1 cellular context compared by ENCODE assay signal in the genomic region with DNA sequence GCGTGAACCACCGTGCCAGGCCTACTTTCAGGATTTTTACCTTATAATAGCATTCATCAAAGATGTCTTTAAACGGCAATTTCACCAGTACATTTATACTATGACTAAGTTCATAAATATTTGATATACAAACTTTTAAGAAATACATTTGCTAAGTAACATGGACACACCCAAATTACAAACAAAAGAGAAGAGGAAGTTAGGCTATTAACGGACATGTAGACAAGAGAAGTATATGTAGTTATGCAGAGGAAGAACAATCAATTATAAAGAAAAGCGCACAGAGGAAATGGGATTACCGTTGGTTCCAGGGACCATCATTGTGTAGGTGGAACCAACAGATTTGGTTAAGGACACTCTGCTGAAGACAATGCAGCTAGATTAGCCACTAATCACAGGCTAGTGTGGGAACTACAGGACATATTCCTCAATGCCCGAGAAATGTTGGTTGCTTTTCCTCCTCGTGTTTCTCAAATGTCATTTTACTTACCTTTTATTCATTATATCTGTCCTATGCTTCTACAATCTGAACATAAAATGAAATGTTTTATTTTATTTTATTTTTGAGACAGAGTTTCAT.
TF ChIP-seq lines count a peak whose summit lies in the region.

No MANE protein-coding gene starts in this region.

TF ChIP-seq in GM23338, 12 proteins besides CTCF, POLR2A, EP300 and RAD21 (continued from another document):
- TF ChIP-seq, protein P1, sequence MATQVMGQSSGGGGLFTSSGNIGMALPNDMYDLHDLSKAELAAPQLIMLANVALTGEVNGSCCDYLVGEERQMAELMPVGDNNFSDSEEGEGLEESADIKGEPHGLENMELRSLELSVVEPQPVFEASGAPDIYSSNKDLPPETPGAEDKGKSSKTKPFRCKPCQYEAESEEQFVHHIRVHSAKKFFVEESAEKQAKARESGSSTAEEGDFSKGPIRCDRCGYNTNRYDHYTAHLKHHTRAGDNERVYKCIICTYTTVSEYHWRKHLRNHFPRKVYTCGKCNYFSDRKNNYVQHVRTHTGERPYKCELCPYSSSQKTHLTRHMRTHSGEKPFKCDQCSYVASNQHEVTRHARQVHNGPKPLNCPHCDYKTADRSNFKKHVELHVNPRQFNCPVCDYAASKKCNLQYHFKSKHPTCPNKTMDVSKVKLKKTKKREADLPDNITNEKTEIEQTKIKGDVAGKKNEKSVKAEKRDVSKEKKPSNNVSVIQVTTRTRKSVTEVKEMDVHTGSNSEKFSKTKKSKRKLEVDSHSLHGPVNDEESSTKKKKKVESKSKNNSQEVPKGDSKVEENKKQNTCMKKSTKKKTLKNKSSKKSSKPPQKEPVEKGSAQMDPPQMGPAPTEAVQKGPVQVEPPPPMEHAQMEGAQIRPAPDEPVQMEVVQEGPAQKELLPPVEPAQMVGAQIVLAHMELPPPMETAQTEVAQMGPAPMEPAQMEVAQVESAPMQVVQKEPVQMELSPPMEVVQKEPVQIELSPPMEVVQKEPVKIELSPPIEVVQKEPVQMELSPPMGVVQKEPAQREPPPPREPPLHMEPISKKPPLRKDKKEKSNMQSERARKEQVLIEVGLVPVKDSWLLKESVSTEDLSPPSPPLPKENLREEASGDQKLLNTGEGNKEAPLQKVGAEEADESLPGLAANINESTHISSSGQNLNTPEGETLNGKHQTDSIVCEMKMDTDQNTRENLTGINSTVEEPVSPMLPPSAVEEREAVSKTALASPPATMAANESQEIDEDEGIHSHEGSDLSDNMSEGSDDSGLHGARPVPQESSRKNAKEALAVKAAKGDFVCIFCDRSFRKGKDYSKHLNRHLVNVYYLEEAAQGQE (IDR thresholded peaks at IDR 0.05; ENCODE audit: unreplicated experiment) = no peak
- TF ChIP-seq CREB1 (CRISPR knock-in tag; IDR thresholded peaks at IDR 0.05; ENCODE audit: low read depth) (no peak), POLR2AphosphoS5 (IDR thresholded peaks at IDR 0.05; ENCODE audit: low read depth) (no peak), JUNB (IDR thresholded peaks at IDR 0.05; ENCODE audit: unreplicated experiment) (no peak)
- TF ChIP-seq, protein P2, sequence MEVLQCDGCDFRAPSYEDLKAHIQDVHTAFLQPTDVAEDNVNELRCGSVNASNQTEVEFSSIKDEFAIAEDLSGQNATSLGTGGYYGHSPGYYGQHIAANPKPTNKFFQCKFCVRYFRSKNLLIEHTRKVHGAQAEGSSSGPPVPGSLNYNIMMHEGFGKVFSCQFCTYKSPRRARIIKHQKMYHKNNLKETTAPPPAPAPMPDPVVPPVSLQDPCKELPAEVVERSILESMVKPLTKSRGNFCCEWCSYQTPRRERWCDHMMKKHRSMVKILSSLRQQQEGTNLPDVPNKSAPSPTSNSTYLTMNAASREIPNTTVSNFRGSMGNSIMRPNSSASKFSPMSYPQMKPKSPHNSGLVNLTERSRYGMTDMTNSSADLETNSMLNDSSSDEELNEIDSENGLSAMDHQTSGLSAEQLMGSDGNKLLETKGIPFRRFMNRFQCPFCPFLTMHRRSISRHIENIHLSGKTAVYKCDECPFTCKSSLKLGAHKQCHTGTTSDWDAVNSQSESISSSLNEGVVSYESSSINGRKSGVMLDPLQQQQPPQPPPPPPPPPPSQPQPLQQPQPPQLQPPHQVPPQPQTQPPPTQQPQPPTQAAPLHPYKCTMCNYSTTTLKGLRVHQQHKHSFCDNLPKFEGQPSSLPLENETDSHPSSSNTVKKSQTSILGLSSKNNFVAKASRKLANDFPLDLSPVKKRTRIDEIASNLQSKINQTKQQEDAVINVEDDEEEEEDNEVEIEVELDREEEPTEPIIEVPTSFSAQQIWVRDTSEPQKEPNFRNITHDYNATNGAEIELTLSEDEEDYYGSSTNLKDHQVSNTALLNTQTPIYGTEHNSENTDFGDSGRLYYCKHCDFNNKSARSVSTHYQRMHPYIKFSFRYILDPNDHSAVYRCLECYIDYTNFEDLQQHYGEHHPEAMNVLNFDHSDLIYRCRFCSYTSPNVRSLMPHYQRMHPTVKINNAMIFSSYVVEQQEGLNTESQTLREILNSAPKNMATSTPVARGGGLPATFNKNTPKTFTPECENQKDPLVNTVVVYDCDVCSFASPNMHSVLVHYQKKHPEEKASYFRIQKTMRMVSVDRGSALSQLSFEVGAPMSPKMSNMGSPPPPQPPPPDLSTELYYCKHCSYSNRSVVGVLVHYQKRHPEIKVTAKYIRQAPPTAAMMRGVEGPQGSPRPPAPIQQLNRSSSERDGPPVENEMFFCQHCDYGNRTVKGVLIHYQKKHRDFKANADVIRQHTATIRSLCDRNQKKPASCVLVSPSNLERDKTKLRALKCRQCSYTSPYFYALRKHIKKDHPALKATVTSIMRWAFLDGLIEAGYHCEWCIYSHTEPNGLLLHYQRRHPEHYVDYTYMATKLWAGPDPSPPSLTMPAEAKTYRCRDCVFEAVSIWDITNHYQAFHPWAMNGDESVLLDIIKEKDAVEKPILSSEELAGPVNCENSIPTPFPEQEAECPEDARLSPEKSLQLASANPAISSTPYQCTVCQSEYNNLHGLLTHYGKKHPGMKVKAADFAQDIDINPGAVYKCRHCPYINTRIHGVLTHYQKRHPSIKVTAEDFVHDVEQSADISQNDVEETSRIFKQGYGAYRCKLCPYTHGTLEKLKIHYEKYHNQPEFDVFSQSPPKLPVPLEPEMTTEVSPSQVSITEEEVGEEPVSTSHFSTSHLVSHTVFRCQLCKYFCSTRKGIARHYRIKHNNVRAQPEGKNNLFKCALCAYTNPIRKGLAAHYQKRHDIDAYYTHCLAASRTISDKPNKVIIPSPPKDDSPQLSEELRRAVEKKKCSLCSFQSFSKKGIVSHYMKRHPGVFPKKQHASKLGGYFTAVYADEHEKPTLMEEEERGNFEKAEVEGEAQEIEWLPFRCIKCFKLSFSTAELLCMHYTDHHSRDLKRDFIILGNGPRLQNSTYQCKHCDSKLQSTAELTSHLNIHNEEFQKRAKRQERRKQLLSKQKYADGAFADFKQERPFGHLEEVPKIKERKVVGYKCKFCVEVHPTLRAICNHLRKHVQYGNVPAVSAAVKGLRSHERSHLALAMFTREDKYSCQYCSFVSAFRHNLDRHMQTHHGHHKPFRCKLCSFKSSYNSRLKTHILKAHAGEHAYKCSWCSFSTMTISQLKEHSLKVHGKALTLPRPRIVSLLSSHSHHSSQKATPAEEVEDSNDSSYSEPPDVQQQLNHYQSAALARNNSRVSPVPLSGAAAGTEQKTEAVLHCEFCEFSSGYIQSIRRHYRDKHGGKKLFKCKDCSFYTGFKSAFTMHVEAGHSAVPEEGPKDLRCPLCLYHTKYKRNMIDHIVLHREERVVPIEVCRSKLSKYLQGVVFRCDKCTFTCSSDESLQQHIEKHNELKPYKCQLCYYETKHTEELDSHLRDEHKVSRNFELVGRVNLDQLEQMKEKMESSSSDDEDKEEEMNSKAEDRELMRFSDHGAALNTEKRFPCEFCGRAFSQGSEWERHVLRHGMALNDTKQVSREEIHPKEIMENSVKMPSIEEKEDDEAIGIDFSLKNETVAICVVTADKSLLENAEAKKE (CRISPR knock-in tag; IDR thresholded peaks at IDR 0.05) = no peak
